ENCODE assay signal across 12 cellular contexts in genomic region chr9:105330755-105331154, GRCh38.
DNase-seq lines count a peak whose midpoint lies in the region; ATAC-seq, FAIRE-seq and TF ChIP-seq lines count a peak whose summit lies in the region.
"Had no signal": no experiment of that assay in that cellular context is flagged by ENCODE, and none has a peak within 500 bp of the region (broad histone marks: within the 10 kb centered on the region; RNA-seq: fewer than 3 reads in every experiment).

No MANE protein-coding gene starts in this region.

- peak; percentile 49 for FAIRE-seq in islet of Langerhans (lab: Jason Lieb, UNC)

- no peak for DNase-seq in mucosa of gallbladder (ENCODE audit: low spot score)
- DNase-seq in GDM1 (lab: John Stamatoyannopoulos, UW), result no peak
- no peak for DNase-seq in body of pancreas
- DNase-seq in HAP-1 (ENCODE audit: low spot score in 2 of 2), result no peak
- DNase-seq: KBM-7, mammary epithelial cell, NCI-H510A, uterus had no signal

- H3K27ac ChIP-seq in body of pancreas, result no peak overlapping the region
- H3K27ac ChIP-seq: uterus had no signal

- ATAC-seq in GM18867 (IDR thresholded peaks at IDR 0.05; ENCODE audit: unreplicated experiment) (peak; percentile 68), GM21619 (IDR thresholded peaks at IDR 0.05; ENCODE audit: unreplicated experiment) (peak; percentile 63), HG03280 (IDR thresholded peaks at IDR 0.05; ENCODE audit: unreplicated experiment) (peak; percentile 65), body of pancreas (no peak)

- intact Hi-C loops in body of pancreas (cut with DNase I), result no loop called here

- no peak for TF ChIP-seq CTCF in body of pancreas (IDR thresholded peaks at IDR 0.05)

- H3K27me3 ChIP-seq in body of pancreas (no peaks in the 10 kb centered on the region), HAP-1 (ENCODE audit: low read depth) (no peaks in the 10 kb centered on the region)
- H3K27me3 ChIP-seq: uterus had no signal

- no peaks in the 10 kb centered on the region for H3K9me3 ChIP-seq in body of pancreas
- no peaks in the 10 kb centered on the region for H3K9me3 ChIP-seq in HAP-1
- H3K9me3 ChIP-seq: uterus had no signal

- no peak for TF ChIP-seq POLR2A in body of pancreas (IDR thresholded peaks at IDR 0.05)

- no peaks in the 10 kb centered on the region for H3K36me3 ChIP-seq in body of pancreas (replicated peaks in 1 of 2; ENCODE audit: insufficient read depth in 1 of 2, low read depth in 2 of 2)
- H3K36me3 ChIP-seq in HAP-1 (replicated peaks), result no peaks in the 10 kb centered on the region
- H3K36me3 ChIP-seq: uterus had no signal

- H3K4me3 ChIP-seq in body of pancreas (no peak overlapping the region), HAP-1 (no peak overlapping the region)
- H3K4me3 ChIP-seq: uterus had no signal

- in situ Hi-C loops in HAP-1 (cut with MboI; ENCODE audit: low sequenced_read_pairs), result no loop called here

- peaks cover 7% of the 10 kb centered on the region for H3K4me1 ChIP-seq in body of pancreas
- H3K4me1 ChIP-seq in HAP-1, result 0 out of 2 replicates have a peak, but pooled peaks cover 3% of the 10 kb centered on the region
